Comparison of ENCODE assay signal across 40 cellular contexts in the genomic region with DNA sequence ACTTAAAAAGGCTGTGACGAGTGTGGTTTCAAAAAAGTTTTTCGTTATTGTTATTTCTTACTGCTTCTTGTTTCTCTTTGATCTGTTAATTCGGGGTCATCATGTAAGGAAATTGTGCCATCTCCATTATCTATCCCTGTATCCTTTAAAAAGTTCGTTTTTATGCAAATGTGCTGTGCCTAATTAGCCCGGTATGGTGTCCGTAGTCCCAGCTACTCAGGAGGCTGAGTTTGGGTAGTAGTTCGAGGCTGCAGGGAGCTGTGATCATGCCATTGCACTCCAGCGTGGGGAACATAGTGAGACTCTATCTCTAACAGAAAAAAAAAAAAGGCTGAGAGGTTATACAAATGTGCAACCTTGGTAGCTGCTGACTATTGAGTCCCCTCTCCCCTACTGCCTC. TPM values are rescaled to one million over a fixed set of nuclear protein-coding genes. Genes with fewer than 3 reads are reported as not detected.
"Had no signal": no experiment of that assay in that cellular context is flagged by ENCODE, and none has a peak within 500 bp of the region (broad histone marks: within the 10 kb centered on the region; RNA-seq: fewer than 3 reads in every experiment).

No MANE protein-coding gene starts in this region.

- FAIRE-seq: astrocyte, bronchial epithelial cell, colon had no signal

- H3K9me3 Mint-ChIP-seq: activated naive CD4-positive, alpha-beta T cell treated with anti-CD3 and anti-CD28 coated beads for 36 hours; activated naive CD4-positive, alpha-beta T cell treated with anti-CD3 and anti-CD28 coated beads, Interleukin-2, amount 10 ng/mL, durations not matched to agents 7 days and 5 days; activated naive CD4-positive, alpha-beta T cell treated with anti-CD3 and anti-CD28 coated beads, Interleukin-2, amount 50 U/mL, for 24 hours; activated naive CD4-positive, alpha-beta T cell treated with anti-CD3 and anti-CD28 coated beads, Interleukin-2, amount 50 U/mL, for 72 hours; activated naive CD8-positive, alpha-beta T cell treated with anti-CD3 and anti-CD28 coated beads for 36 hours; activated naive CD8-positive, alpha-beta T cell treated with anti-CD3 and anti-CD28 coated beads, Interleukin-2, amount 10 ng/mL, durations not matched to agents 7 days and 5 days; activated naive CD8-positive, alpha-beta T cell treated with anti-CD3 and anti-CD28 coated beads, Interleukin-2, amount 50 U/mL, for 24 hours; activated T-cell treated with anti-CD3 and anti-CD28 coated beads, Interleukin-2, amount 50 U/mL, for 4 hours; activated T-helper 1 cell treated with anti-CD3 and anti-CD28 coated beads, Interleukin-12 subunit alpha, Interleukin-12 subunit beta, Interleukin-2, Interleukin-4 antibody, amounts not matched to agents 30 ng/mL and 10 ng/mL and 1 ng/mL, durations not matched to agents 14 hours and 24 hours and 36 hours; activated T-helper 17 cell treated with anti-CD3 and anti-CD28 coated beads, Interleukin-2, amount 50 U/mL, for 72 hours; activated T-helper 2 cell treated with anti-CD3 and anti-CD28 coated beads, Interferon-gamma antibody, Interleukin-2, Interleukin-4, amounts not matched to agents 10 μg/mL and 5 μg/mL and 100 μg/mL, durations not matched to agents 14 hours and 24 hours and 36 hours; central memory CD8-positive, alpha-beta T cell had no signal

- H3K9me3 ChIP-seq: adrenal gland, ascending aorta, body of pancreas, breast epithelium had no signal

- H3K4me3 Mint-ChIP-seq: activated naive CD4-positive, alpha-beta T cell treated with anti-CD3 and anti-CD28 coated beads for 36 hours; activated naive CD4-positive, alpha-beta T cell treated with anti-CD3 and anti-CD28 coated beads, Interleukin-2, amount 10 ng/mL, durations not matched to agents 7 days and 5 days; activated naive CD4-positive, alpha-beta T cell treated with anti-CD3 and anti-CD28 coated beads, Interleukin-2, amount 50 U/mL, for 24 hours; activated naive CD8-positive, alpha-beta T cell; activated naive CD8-positive, alpha-beta T cell treated with anti-CD3 and anti-CD28 coated beads for 36 hours; activated naive CD8-positive, alpha-beta T cell treated with anti-CD3 and anti-CD28 coated beads, Interleukin-2, amount 10 ng/mL, durations not matched to agents 7 days and 5 days; activated naive CD8-positive, alpha-beta T cell treated with anti-CD3 and anti-CD28 coated beads, Interleukin-2, amount 50 U/mL, for 24 hours; activated T-cell treated with anti-CD3 and anti-CD28 coated beads, Interleukin-2, amount 50 U/mL, for 4 hours; activated T-cell treated with anti-CD3 and anti-CD28 coated beads, Interleukin-2, amount 50 U/mL, for 72 hours; activated T-helper 1 cell treated with anti-CD3 and anti-CD28 coated beads, Interleukin-12 subunit alpha, Interleukin-12 subunit beta, Interleukin-2, Interleukin-4 antibody, amounts not matched to agents 30 ng/mL and 10 ng/mL and 1 ng/mL, durations not matched to agents 14 hours and 24 hours and 36 hours; activated T-helper 17 cell treated with anti-CD3 and anti-CD28 coated beads, Interleukin-2, amount 50 U/mL, for 72 hours; brain; central memory CD8-positive, alpha-beta T cell had no signal

- H3K4me1 Mint-ChIP-seq: activated T-helper 17 cell treated with anti-CD3 and anti-CD28 coated beads, Interleukin-2, amount 50 U/mL, for 72 hours; brain; central memory CD8-positive, alpha-beta T cell had no signal

- H3K36me3 Mint-ChIP-seq: activated naive CD4-positive, alpha-beta T cell treated with anti-CD3 and anti-CD28 coated beads, Interleukin-2, amount 10 ng/mL, durations not matched to agents 7 days and 5 days; activated naive CD4-positive, alpha-beta T cell treated with anti-CD3 and anti-CD28 coated beads, Interleukin-2, amount 50 U/mL, for 24 hours; activated naive CD4-positive, alpha-beta T cell treated with anti-CD3 and anti-CD28 coated beads, Interleukin-2, amount 50 U/mL, for 72 hours; activated naive CD8-positive, alpha-beta T cell; activated naive CD8-positive, alpha-beta T cell treated with anti-CD3 and anti-CD28 coated beads for 36 hours; activated naive CD8-positive, alpha-beta T cell treated with anti-CD3 and anti-CD28 coated beads, Interleukin-2, amount 10 ng/mL, durations not matched to agents 7 days and 5 days; brain had no signal

- H3K4me3 ChIP-seq: adrenal gland, ascending aorta, body of pancreas, breast epithelium, cardiac muscle cell had no signal

- H3K27me3 ChIP-seq: adrenal gland, ascending aorta, body of pancreas, brain microvascular endothelial cell, breast epithelium, cardiac muscle cell had no signal

- H3K36me3 ChIP-seq: adrenal gland, ascending aorta, brain microvascular endothelial cell, breast epithelium, cardiac muscle cell had no signal

- DNase-seq: activated effector memory CD4-positive, alpha-beta T cell treated with anti-CD3 and anti-CD28 coated beads, Interleukin-2, amount 50 U/mL, for 16 hours; activated effector memory CD4-positive, alpha-beta T cell treated with Interleukin-2 at 50 U/mL for 16 hours; activated gamma-delta T cell; activated gamma-delta T cell treated with Interleukin-2 at 50 U/mL for 16 hours; activated naive CD4-positive, alpha-beta T cell; activated naive CD4-positive, alpha-beta T cell treated with anti-CD3 and anti-CD28 coated beads for 36 hours; activated naive CD4-positive, alpha-beta T cell treated with anti-CD3 and anti-CD28 coated beads, Interleukin-2, amount 10 ng/mL, durations not matched to agents 7 days and 5 days; activated naive CD4-positive, alpha-beta T cell treated with anti-CD3 and anti-CD28 coated beads, Interleukin-2, amount 50 U/mL, for 16 hours; activated naive CD4-positive, alpha-beta T cell treated with Interleukin-2 at 50 U/mL for 16 hours; activated naive CD8-positive, alpha-beta T cell treated with anti-CD3 and anti-CD28 coated beads for 36 hours; activated naive CD8-positive, alpha-beta T cell treated with anti-CD3 and anti-CD28 coated beads, Interleukin-2, amount 10 ng/mL, durations not matched to agents 7 days and 5 days; activated naive CD8-positive, alpha-beta T cell treated with anti-CD3 and anti-CD28 coated beads, Interleukin-2, amount 50 U/mL, for 24 hours; activated T-cell treated with anti-CD3 and anti-CD28 coated beads, Interleukin-2, amount 50 U/mL, for 4 hours; activated T-cell treated with anti-CD3 and anti-CD28 coated beads, Interleukin-2, amount 50 U/mL, for 48 hours; activated T-cell treated with anti-CD3 and anti-CD28 coated beads, Interleukin-2, amount 50 U/mL, for 72 hours; adrenal gland; amniotic stem cell; amygdala; anterior cingulate cortex; aorta; body of pancreas; brain microvascular endothelial cell; caudate nucleus; central memory CD4-positive, alpha-beta T cell; cerebellar nuclear complex had no signal

- H3K27me3 Mint-ChIP-seq: activated naive CD4-positive, alpha-beta T cell treated with anti-CD3 and anti-CD28 coated beads, Interleukin-2, amount 50 U/mL, for 24 hours; activated naive CD8-positive, alpha-beta T cell; activated naive CD8-positive, alpha-beta T cell treated with anti-CD3 and anti-CD28 coated beads, Interleukin-2, amount 10 ng/mL, durations not matched to agents 7 days and 5 days; activated naive CD8-positive, alpha-beta T cell treated with anti-CD3 and anti-CD28 coated beads, Interleukin-2, amount 50 U/mL, for 24 hours; activated T-helper 17 cell treated with anti-CD3 and anti-CD28 coated beads, Interleukin-2, amount 50 U/mL, for 72 hours had no signal

- H3K27ac ChIP-seq: adrenal gland, ascending aorta, body of pancreas, brain microvascular endothelial cell, breast epithelium, cardiac muscle cell had no signal

- ATAC-seq: activated naive CD4-positive, alpha-beta T cell treated with anti-CD3 and anti-CD28 coated beads, Interleukin-2, amount 50 U/mL, for 72 hours; activated naive CD8-positive, alpha-beta T cell treated with anti-CD3 and anti-CD28 coated beads, Interleukin-2, amount 50 U/mL, for 24 hours; activated T-cell treated with anti-CD3 and anti-CD28 coated beads, Interleukin-2, amount 50 U/mL, for 4 hours; activated T-cell treated with anti-CD3 and anti-CD28 coated beads, Interleukin-2, amount 50 U/mL, for 72 hours; activated T-helper 17 cell treated with anti-CD3 and anti-CD28 coated beads, Interleukin-2, amount 50 U/mL, for 72 hours; body of pancreas had no signal

- H3K27ac Mint-ChIP-seq: activated naive CD4-positive, alpha-beta T cell treated with anti-CD3 and anti-CD28 coated beads for 36 hours; activated naive CD4-positive, alpha-beta T cell treated with anti-CD3 and anti-CD28 coated beads, Interleukin-2, amount 10 ng/mL, durations not matched to agents 7 days and 5 days; activated naive CD4-positive, alpha-beta T cell treated with anti-CD3 and anti-CD28 coated beads, Interleukin-2, amount 50 U/mL, for 24 hours; activated naive CD4-positive, alpha-beta T cell treated with anti-CD3 and anti-CD28 coated beads, Interleukin-2, amount 50 U/mL, for 72 hours; activated naive CD8-positive, alpha-beta T cell; activated naive CD8-positive, alpha-beta T cell treated with anti-CD3 and anti-CD28 coated beads for 36 hours; activated naive CD8-positive, alpha-beta T cell treated with anti-CD3 and anti-CD28 coated beads, Interleukin-2, amount 10 ng/mL, durations not matched to agents 7 days and 5 days; activated naive CD8-positive, alpha-beta T cell treated with anti-CD3 and anti-CD28 coated beads, Interleukin-2, amount 50 U/mL, for 24 hours; activated T-cell treated with anti-CD3 and anti-CD28 coated beads, Interleukin-2, amount 50 U/mL, for 72 hours; activated T-helper 1 cell treated with anti-CD3 and anti-CD28 coated beads, Interleukin-12 subunit alpha, Interleukin-12 subunit beta, Interleukin-2, Interleukin-4 antibody, amounts not matched to agents 30 ng/mL and 10 ng/mL and 1 ng/mL, durations not matched to agents 14 hours and 24 hours and 36 hours; activated T-helper 17 cell treated with anti-CD3 and anti-CD28 coated beads, Interleukin-2, amount 50 U/mL, for 72 hours; activated T-helper 2 cell treated with anti-CD3 and anti-CD28 coated beads, Interferon-gamma antibody, Interleukin-2, Interleukin-4, amounts not matched to agents 10 μg/mL and 5 μg/mL and 100 μg/mL, durations not matched to agents 14 hours and 24 hours and 36 hours; brain had no signal

- H3K4me1 ChIP-seq: adrenal gland, ascending aorta, body of pancreas, breast epithelium had no signal

RNA-seq across cellular contexts. Expression of a gene that starts 45.1 kb away (rescaled TPM):
- total RNA-seq: activated T-helper 2 cell treated with anti-CD3 and anti-CD28 coated beads, Interferon-gamma antibody, Interleukin-2, Interleukin-4, amounts not matched to agents 10 μg/mL and 5 μg/mL and 100 μg/mL, durations not matched to agents 14 hours and 24 hours and 36 hours; ascending aorta; body of pancreas; breast epithelium; cardiac septum had no signal
